ENCODE assay signal across 21 cellular contexts in genomic region chr1:223068913-223069312, GRCh38.
"Had no signal": no experiment of that assay in that cellular context is flagged by ENCODE, and none has a peak within 500 bp of the region (broad histone marks: within the 10 kb centered on the region; RNA-seq: fewer than 3 reads in every experiment).

No MANE protein-coding gene starts in this region.

- H3K4me3 ChIP-seq: MG63 had no signal

- H3K36me3 ChIP-seq: MG63 had no signal

- DNase-seq: KBM-7; MG63; NCI-H1092; NCI-H1105 treated with DMSO at 0.1 percent for 48 hours; NCI-H1417 treated with DMSO at 0.1 percent for 48 hours; NCI-H146; NCI-H1694 treated with DMSO at 0.1 percent for 48 hours; NCI-H1930; NCI-H2081; NCI-H2107; NCI-H2227 treated with DMSO at 0.1 percent for 48 hours; NCI-H524; NCI-H526 treated with DMSO at 0.1 percent for 48 hours; NCI-H774; NK-92 treated with Interleukin-12 subunit alpha and Interleukin-12 subunit beta, amount 100 ng/mL, for 24 hours; PC-3; SHP77; SK-N-SH; SW 1271 had no signal

- ATAC-seq: Panc1, PC-3 had no signal

- H3K9me3 ChIP-seq: MG63, SK-N-SH had no signal

- H3K27ac ChIP-seq: RWPE1 had no signal
